1 cellular context compared by ENCODE assay signal in the genomic region with DNA sequence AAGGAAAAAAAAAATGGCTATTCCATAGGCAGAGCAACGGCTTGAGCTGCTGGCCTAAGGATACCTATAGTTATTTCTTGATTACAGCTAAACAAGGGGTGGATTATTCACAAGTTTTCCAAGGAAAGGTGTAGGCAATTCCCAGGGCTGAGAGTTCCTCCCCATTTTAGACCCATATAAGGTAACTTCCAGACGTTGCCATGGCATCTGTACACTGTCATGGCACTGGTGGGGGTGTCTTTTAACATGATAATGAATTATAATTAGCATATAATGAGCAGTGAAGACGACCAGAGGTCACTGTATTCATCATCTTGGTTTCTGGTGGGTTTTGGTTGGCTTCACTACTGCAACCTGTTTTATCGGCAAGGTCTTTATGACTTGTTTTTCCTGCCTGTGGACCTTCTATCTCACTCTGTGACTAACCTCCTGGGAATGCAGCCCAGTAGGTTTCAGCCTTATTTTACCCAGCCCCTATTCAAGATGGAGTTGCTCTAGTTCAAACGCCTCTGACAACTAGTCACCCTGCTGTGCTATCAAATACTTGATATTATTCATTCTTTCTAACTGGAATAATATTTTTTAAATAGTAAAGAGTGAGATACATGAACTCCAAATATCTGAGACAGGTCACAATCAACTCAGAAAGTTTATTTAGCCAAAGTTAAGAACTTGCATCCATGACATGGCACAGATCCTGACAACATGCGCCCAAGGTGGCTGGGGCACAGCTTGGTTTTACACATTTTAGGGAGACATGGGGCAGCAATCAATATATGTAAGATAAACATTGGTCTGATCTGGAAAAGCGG.
A peak's percentile ranks its signal among the peaks of the same experiment; 100 is the strongest.
TF ChIP-seq lines count a peak whose summit lies in the region.

No MANE protein-coding gene starts in this region.

TF ChIP-seq in K562, 482 proteins besides CTCF, POLR2A, EP300 and RAD21 (continued from another document and continues in another):
- TF ChIP-seq, protein P1, sequence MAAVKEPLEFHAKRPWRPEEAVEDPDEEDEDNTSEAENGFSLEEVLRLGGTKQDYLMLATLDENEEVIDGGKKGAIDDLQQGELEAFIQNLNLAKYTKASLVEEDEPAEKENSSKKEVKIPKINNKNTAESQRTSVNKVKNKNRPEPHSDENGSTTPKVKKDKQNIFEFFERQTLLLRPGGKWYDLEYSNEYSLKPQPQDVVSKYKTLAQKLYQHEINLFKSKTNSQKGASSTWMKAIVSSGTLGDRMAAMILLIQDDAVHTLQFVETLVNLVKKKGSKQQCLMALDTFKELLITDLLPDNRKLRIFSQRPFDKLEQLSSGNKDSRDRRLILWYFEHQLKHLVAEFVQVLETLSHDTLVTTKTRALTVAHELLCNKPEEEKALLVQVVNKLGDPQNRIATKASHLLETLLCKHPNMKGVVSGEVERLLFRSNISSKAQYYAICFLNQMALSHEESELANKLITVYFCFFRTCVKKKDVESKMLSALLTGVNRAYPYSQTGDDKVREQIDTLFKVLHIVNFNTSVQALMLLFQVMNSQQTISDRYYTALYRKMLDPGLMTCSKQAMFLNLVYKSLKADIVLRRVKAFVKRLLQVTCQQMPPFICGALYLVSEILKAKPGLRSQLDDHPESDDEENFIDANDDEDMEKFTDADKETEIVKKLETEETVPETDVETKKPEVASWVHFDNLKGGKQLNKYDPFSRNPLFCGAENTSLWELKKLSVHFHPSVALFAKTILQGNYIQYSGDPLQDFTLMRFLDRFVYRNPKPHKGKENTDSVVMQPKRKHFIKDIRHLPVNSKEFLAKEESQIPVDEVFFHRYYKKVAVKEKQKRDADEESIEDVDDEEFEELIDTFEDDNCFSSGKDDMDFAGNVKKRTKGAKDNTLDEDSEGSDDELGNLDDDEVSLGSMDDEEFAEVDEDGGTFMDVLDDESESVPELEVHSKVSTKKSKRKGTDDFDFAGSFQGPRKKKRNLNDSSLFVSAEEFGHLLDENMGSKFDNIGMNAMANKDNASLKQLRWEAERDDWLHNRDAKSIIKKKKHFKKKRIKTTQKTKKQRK (IDR thresholded peaks at IDR 0.05; ENCODE audit: borderline replicate concordance, low read depth, low read length): no peak
- TF ChIP-seq CXXC5 (CRISPR knock-in tag; IDR thresholded peaks at IDR 0.05) (peak; percentile 51), ZFX (CRISPR knock-in tag; IDR thresholded peaks at IDR 0.05) (no peak), ZNF41 (CRISPR knock-in tag; conservative IDR thresholded peaks at IDR 0.05) (peak; percentile 50; the same call in 1 of the 2 replicates), DMBX1 (CRISPR knock-in tag; IDR thresholded peaks at IDR 0.05; ENCODE audit: borderline replicate concordance) (peak; percentile 96), PRPF4 (IDR thresholded peaks at IDR 0.05; ENCODE audit: insufficient read depth, low read depth, low read length, poor library complexity, severe bottlenecking) (no peak), HLTF (IDR thresholded peaks at IDR 0.05) (no peak), FOXJ3 (CRISPR knock-in tag; IDR thresholded peaks at IDR 0.05) (no peak), CHD2 (IDR thresholded peaks at IDR 0.05; ENCODE audit: low read depth, low read length) (no peak), GTF2A2 (tag; IDR thresholded peaks at IDR 0.05) (0 out of 2 replicates have a peak, but pooled peaks have one; percentile 65), MYNN (IDR thresholded peaks at IDR 0.05) (peak; percentile 45; the same call in 1 of the 2 replicates), MYNN (CRISPR knock-in tag; IDR thresholded peaks at IDR 0.05) (no peak), ATF1 (CRISPR knock-in tag; IDR thresholded peaks at IDR 0.05) (no peak), ATF1 (tag; IDR thresholded peaks at IDR 0.05) (peak; percentile 31; the same call in 1 of the 2 replicates), SRF (CRISPR knock-in tag; IDR thresholded peaks at IDR 0.05) (peak; percentile 1 to 81; a peak in 1 of 4 replicates), MAZ (CRISPR knock-in tag; conservative IDR thresholded peaks at IDR 0.05 in 1 of 2, IDR thresholded peaks at IDR 0.05 in 1 of 2) (peak in 1 of 2 experiments; percentile 58; a peak in 2 of 4 replicates), RFX7 (CRISPR knock-in tag; IDR thresholded peaks at IDR 0.05) (no peak), ZNF444 (CRISPR knock-in tag; IDR thresholded peaks at IDR 0.05) (0 out of 2 replicates have a peak, but pooled peaks have one; percentile 71), PTTG1 (tag; IDR thresholded peaks at IDR 0.05; ENCODE audit: low read depth) (peak; percentile 75), ZNF583 (CRISPR knock-in tag; IDR thresholded peaks at IDR 0.05) (0 out of 2 replicates have a peak, but pooled peaks have one; percentile 67), ZNF239 (CRISPR knock-in tag; IDR thresholded peaks at IDR 0.05) (peak; percentile 43; the same call in 1 of the 2 replicates), FOSL1 (tag; conservative IDR thresholded peaks at IDR 0.05) (peak; percentile 67), ZNF589 (CRISPR knock-in tag; IDR thresholded peaks at IDR 0.05; ENCODE audit: low read depth) (peak; percentile 89), ZNF311 (CRISPR knock-in tag; IDR thresholded peaks at IDR 0.05) (peak; percentile 85), TAF7 (tag; IDR thresholded peaks at IDR 0.05) (0 out of 2 replicates have a peak, but pooled peaks have one; percentile 34)
- TF ChIP-seq, protein P2, sequence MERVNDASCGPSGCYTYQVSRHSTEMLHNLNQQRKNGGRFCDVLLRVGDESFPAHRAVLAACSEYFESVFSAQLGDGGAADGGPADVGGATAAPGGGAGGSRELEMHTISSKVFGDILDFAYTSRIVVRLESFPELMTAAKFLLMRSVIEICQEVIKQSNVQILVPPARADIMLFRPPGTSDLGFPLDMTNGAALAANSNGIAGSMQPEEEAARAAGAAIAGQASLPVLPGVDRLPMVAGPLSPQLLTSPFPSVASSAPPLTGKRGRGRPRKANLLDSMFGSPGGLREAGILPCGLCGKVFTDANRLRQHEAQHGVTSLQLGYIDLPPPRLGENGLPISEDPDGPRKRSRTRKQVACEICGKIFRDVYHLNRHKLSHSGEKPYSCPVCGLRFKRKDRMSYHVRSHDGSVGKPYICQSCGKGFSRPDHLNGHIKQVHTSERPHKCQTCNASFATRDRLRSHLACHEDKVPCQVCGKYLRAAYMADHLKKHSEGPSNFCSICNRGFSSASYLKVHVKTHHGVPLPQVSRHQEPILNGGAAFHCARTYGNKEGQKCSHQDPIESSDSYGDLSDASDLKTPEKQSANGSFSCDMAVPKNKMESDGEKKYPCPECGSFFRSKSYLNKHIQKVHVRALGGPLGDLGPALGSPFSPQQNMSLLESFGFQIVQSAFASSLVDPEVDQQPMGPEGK (CRISPR knock-in tag; IDR thresholded peaks at IDR 0.05; ENCODE audit: borderline replicate concordance): no peak
- TF ChIP-seq, protein P3, sequence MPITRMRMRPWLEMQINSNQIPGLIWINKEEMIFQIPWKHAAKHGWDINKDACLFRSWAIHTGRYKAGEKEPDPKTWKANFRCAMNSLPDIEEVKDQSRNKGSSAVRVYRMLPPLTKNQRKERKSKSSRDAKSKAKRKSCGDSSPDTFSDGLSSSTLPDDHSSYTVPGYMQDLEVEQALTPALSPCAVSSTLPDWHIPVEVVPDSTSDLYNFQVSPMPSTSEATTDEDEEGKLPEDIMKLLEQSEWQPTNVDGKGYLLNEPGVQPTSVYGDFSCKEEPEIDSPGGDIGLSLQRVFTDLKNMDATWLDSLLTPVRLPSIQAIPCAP (CRISPR knock-in tag; IDR thresholded peaks at IDR 0.05; ENCODE audit: borderline replicate concordance): no peak
- TF ChIP-seq, protein P4, sequence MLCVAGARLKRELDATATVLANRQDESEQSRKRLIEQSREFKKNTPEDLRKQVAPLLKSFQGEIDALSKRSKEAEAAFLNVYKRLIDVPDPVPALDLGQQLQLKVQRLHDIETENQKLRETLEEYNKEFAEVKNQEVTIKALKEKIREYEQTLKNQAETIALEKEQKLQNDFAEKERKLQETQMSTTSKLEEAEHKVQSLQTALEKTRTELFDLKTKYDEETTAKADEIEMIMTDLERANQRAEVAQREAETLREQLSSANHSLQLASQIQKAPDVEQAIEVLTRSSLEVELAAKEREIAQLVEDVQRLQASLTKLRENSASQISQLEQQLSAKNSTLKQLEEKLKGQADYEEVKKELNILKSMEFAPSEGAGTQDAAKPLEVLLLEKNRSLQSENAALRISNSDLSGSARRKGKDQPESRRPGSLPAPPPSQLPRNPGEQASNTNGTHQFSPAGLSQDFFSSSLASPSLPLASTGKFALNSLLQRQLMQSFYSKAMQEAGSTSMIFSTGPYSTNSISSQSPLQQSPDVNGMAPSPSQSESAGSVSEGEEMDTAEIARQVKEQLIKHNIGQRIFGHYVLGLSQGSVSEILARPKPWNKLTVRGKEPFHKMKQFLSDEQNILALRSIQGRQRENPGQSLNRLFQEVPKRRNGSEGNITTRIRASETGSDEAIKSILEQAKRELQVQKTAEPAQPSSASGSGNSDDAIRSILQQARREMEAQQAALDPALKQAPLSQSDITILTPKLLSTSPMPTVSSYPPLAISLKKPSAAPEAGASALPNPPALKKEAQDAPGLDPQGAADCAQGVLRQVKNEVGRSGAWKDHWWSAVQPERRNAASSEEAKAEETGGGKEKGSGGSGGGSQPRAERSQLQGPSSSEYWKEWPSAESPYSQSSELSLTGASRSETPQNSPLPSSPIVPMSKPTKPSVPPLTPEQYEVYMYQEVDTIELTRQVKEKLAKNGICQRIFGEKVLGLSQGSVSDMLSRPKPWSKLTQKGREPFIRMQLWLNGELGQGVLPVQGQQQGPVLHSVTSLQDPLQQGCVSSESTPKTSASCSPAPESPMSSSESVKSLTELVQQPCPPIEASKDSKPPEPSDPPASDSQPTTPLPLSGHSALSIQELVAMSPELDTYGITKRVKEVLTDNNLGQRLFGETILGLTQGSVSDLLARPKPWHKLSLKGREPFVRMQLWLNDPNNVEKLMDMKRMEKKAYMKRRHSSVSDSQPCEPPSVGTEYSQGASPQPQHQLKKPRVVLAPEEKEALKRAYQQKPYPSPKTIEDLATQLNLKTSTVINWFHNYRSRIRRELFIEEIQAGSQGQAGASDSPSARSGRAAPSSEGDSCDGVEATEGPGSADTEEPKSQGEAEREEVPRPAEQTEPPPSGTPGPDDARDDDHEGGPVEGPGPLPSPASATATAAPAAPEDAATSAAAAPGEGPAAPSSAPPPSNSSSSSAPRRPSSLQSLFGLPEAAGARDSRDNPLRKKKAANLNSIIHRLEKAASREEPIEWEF (CRISPR knock-in tag; IDR thresholded peaks at IDR 0.05): 0 out of 2 replicates have a peak, but pooled peaks have one; percentile 67
- TF ChIP-seq, protein P5, sequence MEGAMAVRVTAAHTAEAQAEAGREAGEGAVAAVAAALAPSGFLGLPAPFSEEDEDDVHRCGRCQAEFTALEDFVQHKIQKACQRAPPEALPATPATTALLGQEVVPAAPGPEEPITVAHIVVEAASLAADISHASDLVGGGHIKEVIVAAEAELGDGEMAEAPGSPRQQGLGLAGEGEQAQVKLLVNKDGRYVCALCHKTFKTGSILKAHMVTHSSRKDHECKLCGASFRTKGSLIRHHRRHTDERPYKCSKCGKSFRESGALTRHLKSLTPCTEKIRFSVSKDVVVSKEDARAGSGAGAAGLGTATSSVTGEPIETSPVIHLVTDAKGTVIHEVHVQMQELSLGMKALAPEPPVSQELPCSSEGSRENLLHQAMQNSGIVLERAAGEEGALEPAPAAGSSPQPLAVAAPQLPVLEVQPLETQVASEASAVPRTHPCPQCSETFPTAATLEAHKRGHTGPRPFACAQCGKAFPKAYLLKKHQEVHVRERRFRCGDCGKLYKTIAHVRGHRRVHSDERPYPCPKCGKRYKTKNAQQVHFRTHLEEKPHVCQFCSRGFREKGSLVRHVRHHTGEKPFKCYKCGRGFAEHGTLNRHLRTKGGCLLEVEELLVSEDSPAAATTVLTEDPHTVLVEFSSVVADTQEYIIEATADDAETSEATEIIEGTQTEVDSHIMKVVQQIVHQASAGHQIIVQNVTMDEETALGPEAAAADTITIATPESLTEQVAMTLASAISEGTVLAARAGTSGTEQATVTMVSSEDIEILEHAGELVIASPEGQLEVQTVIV (CRISPR knock-in tag; IDR thresholded peaks at IDR 0.05; ENCODE audit: borderline replicate concordance): no peak
- TF ChIP-seq, protein P6, sequence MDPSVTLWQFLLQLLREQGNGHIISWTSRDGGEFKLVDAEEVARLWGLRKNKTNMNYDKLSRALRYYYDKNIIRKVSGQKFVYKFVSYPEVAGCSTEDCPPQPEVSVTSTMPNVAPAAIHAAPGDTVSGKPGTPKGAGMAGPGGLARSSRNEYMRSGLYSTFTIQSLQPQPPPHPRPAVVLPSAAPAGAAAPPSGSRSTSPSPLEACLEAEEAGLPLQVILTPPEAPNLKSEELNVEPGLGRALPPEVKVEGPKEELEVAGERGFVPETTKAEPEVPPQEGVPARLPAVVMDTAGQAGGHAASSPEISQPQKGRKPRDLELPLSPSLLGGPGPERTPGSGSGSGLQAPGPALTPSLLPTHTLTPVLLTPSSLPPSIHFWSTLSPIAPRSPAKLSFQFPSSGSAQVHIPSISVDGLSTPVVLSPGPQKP (CRISPR knock-in tag; IDR thresholded peaks at IDR 0.05): no peak
- TF ChIP-seq, protein P7, sequence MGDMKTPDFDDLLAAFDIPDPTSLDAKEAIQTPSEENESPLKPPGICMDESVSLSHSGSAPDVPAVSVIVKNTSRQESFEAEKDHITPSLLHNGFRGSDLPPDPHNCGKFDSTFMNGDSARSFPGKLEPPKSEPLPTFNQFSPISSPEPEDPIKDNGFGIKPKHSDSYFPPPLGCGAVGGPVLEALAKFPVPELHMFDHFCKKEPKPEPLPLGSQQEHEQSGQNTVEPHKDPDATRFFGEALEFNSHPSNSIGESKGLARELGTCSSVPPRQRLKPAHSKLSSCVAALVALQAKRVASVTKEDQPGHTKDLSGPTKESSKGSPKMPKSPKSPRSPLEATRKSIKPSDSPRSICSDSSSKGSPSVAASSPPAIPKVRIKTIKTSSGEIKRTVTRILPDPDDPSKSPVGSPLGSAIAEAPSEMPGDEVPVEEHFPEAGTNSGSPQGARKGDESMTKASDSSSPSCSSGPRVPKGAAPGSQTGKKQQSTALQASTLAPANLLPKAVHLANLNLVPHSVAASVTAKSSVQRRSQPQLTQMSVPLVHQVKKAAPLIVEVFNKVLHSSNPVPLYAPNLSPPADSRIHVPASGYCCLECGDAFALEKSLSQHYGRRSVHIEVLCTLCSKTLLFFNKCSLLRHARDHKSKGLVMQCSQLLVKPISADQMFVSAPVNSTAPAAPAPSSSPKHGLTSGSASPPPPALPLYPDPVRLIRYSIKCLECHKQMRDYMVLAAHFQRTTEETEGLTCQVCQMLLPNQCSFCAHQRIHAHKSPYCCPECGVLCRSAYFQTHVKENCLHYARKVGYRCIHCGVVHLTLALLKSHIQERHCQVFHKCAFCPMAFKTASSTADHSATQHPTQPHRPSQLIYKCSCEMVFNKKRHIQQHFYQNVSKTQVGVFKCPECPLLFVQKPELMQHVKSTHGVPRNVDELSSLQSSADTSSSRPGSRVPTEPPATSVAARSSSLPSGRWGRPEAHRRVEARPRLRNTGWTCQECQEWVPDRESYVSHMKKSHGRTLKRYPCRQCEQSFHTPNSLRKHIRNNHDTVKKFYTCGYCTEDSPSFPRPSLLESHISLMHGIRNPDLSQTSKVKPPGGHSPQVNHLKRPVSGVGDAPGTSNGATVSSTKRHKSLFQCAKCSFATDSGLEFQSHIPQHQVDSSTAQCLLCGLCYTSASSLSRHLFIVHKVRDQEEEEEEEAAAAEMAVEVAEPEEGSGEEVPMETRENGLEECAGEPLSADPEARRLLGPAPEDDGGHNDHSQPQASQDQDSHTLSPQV (IDR thresholded peaks at IDR 0.05): peak; percentile 97
- TF ChIP-seq, protein P8, sequence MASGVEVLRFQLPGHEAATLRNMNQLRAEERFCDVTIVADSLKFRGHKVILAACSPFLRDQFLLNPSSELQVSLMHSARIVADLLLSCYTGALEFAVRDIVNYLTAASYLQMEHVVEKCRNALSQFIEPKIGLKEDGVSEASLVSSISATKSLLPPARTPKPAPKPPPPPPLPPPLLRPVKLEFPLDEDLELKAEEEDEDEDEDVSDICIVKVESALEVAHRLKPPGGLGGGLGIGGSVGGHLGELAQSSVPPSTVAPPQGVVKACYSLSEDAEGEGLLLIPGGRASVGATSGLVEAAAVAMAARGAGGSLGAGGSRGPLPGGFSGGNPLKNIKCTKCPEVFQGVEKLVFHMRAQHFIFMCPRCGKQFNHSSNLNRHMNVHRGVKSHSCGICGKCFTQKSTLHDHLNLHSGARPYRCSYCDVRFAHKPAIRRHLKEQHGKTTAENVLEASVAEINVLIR (CRISPR knock-in tag; IDR thresholded peaks at IDR 0.05): 0 out of 2 replicates have a peak, but pooled peaks have one; percentile 28
